12 cellular contexts compared by ENCODE assay signal in the genomic region with DNA sequence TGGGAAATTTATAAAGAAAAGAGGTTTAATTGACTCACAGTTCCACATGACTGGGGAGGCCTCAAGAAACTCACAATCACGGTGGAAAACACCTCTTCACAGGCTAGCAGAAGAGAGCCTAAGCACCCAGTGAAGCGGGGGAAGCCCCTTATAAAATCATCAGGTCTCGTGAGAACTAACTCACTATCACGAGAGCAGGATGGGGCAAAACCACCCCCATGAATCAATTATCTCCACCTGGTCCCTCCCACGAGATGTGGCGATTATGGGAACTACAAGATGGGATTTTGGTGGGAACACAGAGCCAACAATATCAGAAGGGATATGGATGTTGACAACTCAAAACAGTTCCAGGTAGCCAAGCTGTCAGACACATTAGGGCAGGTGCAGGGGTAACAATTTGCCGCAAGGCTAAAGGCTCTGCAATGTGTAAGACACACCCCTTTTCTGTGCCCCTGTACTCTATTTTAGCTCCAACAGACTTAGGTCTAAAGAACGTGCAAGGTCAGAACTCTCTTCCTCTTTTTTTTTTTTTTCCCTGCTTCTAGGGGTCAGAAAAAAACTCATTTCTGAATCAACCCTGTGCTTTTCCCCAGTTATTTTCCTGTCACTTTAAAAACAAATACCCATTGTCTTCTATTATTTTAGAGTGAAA. TPM values are rescaled to one million over a fixed set of nuclear protein-coding genes. Genes with fewer than 3 reads are reported as not detected.
DNase-seq lines count a peak whose midpoint lies in the region; ATAC-seq, FAIRE-seq and TF ChIP-seq lines count a peak whose summit lies in the region.
"Had no signal": no experiment of that assay in that cellular context is flagged by ENCODE, and none has a peak within 500 bp of the region (broad histone marks: within the 10 kb centered on the region; RNA-seq: fewer than 3 reads in every experiment).

No MANE protein-coding gene starts in this region.

- H3K36me3 ChIP-seq in small intestine (ENCODE audit: control insufficient read depth in 2 of 2, insufficient read depth in 2 of 2, low read length in 2 of 2) (no peaks in the 10 kb centered on the region), aorta (ENCODE audit: control insufficient read depth in 1 of 2, insufficient read depth in 2 of 2, low read length in 1 of 2) (no peaks in the 10 kb centered on the region)
- H3K36me3 ChIP-seq: heart left ventricle had no signal

- FAIRE-seq in small intestine (lab: Jason Lieb, UNC) = no peak

- H3K27ac Mint-ChIP-seq in type B pancreatic cell = no peak overlapping the region

- H3K9me3 ChIP-seq in small intestine (ENCODE audit: control insufficient read depth, low read depth) = no peaks in the 10 kb centered on the region
- no peaks in the 10 kb centered on the region for H3K9me3 ChIP-seq in aorta (ENCODE audit: control insufficient read depth, low read length)
- H3K9me3 ChIP-seq: heart left ventricle had no signal

- H3K36me3 Mint-ChIP-seq in activated T-cell treated with anti-CD3 and anti-CD28 coated beads, Interleukin-2, amount 50 U/mL, for 4 hours (ENCODE audit: insufficient read depth) = no peaks in the 10 kb centered on the region
- H3K36me3 Mint-ChIP-seq in type B pancreatic cell = no peaks in the 10 kb centered on the region

- H3K27ac ChIP-seq in small intestine (ENCODE audit: low read depth in 1 of 2, low read length in 1 of 2) = no peak overlapping the region
- no peak overlapping the region for H3K27ac ChIP-seq in aorta (ENCODE audit: low read depth in 1 of 2, low read length in 2 of 2)
- H3K27ac ChIP-seq: heart left ventricle had no signal

- ATAC-seq in HG02884 (IDR thresholded peaks at IDR 0.05; ENCODE audit: unreplicated experiment) = peak; percentile 27
- ATAC-seq in activated T-cell treated with anti-CD3 and anti-CD28 coated beads, Interleukin-2, amount 50 U/mL, for 4 hours = peak; percentile 60 to 66
- ATAC-seq in aorta (ENCODE audit: low FRiP score) = no peak
- ATAC-seq: heart left ventricle, SK-N-SH treated with all-trans-retinoic acid at 6 μM for 48 hours had no signal

- no peak overlapping the region for H3K4me3 Mint-ChIP-seq in activated T-cell treated with anti-CD3 and anti-CD28 coated beads, Interleukin-2, amount 50 U/mL, for 4 hours
- no peak overlapping the region for H3K4me3 Mint-ChIP-seq in type B pancreatic cell

- intact Hi-C loops in aorta (cut with DNase I) = loop anchor here in 1 of 2 donors (10.0 kb wide), 1 partner anchor 281 kb away; no protein-coding TSS in a partner anchor

- 69 to 80% (median 73%) methylated on average over 8 of the region's 8 CpGs for WGBS in small intestine, 3 donors
- 84 to 91% methylated on average over 8 of the region's 8 CpGs for WGBS in aorta, 2 donors

- H3K4me3 ChIP-seq in small intestine (ENCODE audit: low read depth in 1 of 2, low read length in 2 of 2) (no peak overlapping the region), aorta (ENCODE audit: low read length in 2 of 2) (no peak overlapping the region)
- H3K4me3 ChIP-seq: heart left ventricle had no signal

- peak; percentile 12 for DNase-seq in stimulated activated naive CD4-positive, alpha-beta T cell treated with Interleukin-2 at 50 U/mL for 16 hours (lab: John Stamatoyannopoulos, UW)
- DNase-seq in stimulated activated naive CD4-positive, alpha-beta T cell (lab: John Stamatoyannopoulos, UW) = no peak
- no peak for DNase-seq in activated T-cell treated with anti-CD3 and anti-CD28 coated beads, Interleukin-2, amount 50 U/mL, for 4 hours
- DNase-seq in type B pancreatic cell (ENCODE audit: extremely low spot score, unreplicated experiment) (no peak), small intestine (no peak), aorta (no peak)
- DNase-seq in central memory CD4-positive, alpha-beta T cell = no peak
- DNase-seq: heart left ventricle, NCI-H446, retina had no signal

- no peaks in the 10 kb centered on the region for H3K4me1 ChIP-seq in small intestine (ENCODE audit: control insufficient read depth in 2 of 2, insufficient read depth in 1 of 2, low read depth in 1 of 2, low read length in 1 of 2)
- no peaks in the 10 kb centered on the region for H3K4me1 ChIP-seq in aorta (ENCODE audit: control insufficient read depth in 1 of 2, insufficient read depth in 2 of 2, low read length in 2 of 2)

- H3K27me3 ChIP-seq in small intestine (ENCODE audit: control insufficient read depth in 2 of 2, insufficient read depth in 2 of 2, low read length in 2 of 2) (no peaks in the 10 kb centered on the region), aorta (ENCODE audit: control insufficient read depth in 1 of 2, insufficient read depth in 2 of 2, low read length in 1 of 2) (no peaks in the 10 kb centered on the region)
- H3K27me3 ChIP-seq: heart left ventricle had no signal

- H3K9me3 Mint-ChIP-seq in activated T-cell treated with anti-CD3 and anti-CD28 coated beads, Interleukin-2, amount 50 U/mL, for 4 hours = no peaks in the 10 kb centered on the region
- H3K9me3 Mint-ChIP-seq in type B pancreatic cell = no peaks in the 10 kb centered on the region

- peaks cover 56% of the 10 kb centered on the region for H3K4me1 Mint-ChIP-seq in activated T-cell treated with anti-CD3 and anti-CD28 coated beads, Interleukin-2, amount 50 U/mL, for 4 hours (ENCODE audit: low read depth)
- peaks cover 16% of the 10 kb centered on the region for H3K4me1 Mint-ChIP-seq in type B pancreatic cell (ENCODE audit: unreplicated experiment)

- peak; percentile 29 for TF ChIP-seq CTCF in type B pancreatic cell (conservative IDR thresholded peaks at IDR 0.05)

- no peaks in the 10 kb centered on the region for H3K27me3 Mint-ChIP-seq in activated T-cell treated with anti-CD3 and anti-CD28 coated beads, Interleukin-2, amount 50 U/mL, for 4 hours (ENCODE audit: low read depth)
- H3K27me3 Mint-ChIP-seq in type B pancreatic cell = no peaks in the 10 kb centered on the region

RNA-seq across cellular contexts. Expression of a gene that starts 30.7 kb away (rescaled TPM):
- under 1 TPM in 1 of 3 donors, not detected in 2; 0.03 TPM for total RNA-seq in activated T-cell treated with anti-CD3 and anti-CD28 coated beads, Interleukin-2, amount 50 U/mL, for 4 hours
- 2.8 and 5.2 TPM in 2 replicates for total RNA-seq in type B pancreatic cell (ENCODE audit: low replicate concordance)
- under 1 TPM in 2 of 3 donors, not detected in 1; under 0.01 to 0.36 TPM for polyA plus RNA-seq in small intestine
- 10 to 100 TPM in 1 of 2 donors, 1 to 10 TPM in 1; 9.9 to 11.2 TPM for total RNA-seq in aorta
- 1 to 10 TPM; 2.9 to 6.0 TPM for polyA plus RNA-seq in aorta

RNA-seq across cellular contexts. Expression of a gene that starts 46.0 kb away (rescaled TPM):
- 10 to 100 TPM; 64.7 to 68.3 (median 66.8) TPM for total RNA-seq in activated T-cell treated with anti-CD3 and anti-CD28 coated beads, Interleukin-2, amount 50 U/mL, for 4 hours
- total RNA-seq in type B pancreatic cell (ENCODE audit: low replicate concordance) = 39.0 and 60.6 TPM in 2 replicates
- 10 to 100 TPM; 19.2 to 23.3 (median 21.1) TPM for polyA plus RNA-seq in small intestine
- 10 to 100 TPM; 33.1 to 35.8 TPM for total RNA-seq in aorta
- polyA plus RNA-seq in aorta = 10 to 100 TPM; 14.7 to 19.3 TPM
